ENCODE assay signal across 27 cellular contexts in the genomic region with DNA sequence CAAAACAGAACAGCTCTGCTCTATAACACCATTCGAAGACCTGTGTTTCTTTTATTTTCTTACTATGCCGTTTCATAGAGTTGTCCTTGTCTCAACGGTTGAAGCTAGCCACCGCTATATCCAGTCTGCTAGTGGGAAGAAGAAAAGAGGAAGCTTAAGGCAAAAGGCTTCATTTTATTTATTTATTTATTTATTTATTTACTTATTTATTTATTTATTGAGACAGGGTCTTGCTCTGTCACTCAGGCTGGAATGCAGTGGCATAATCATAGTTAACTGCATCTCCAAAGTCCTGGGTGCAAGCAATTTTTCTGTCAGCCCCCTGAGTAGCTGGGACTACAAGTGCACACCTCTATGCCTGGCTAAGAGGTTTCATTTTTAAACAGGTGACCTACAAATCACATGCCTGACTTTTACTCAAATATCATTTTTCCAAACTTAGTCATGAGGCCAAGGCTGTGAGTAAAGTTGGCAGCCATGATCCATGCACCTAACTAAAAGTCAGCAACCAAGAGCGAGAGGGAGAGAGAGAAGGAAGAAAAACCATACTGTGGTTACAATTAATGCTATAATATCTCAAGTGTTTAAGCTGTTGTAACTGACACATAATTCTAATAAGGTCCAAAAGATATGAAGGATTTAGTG.
DNase-seq lines count a peak whose midpoint lies in the region; ATAC-seq and TF ChIP-seq lines count a peak whose summit lies in the region.
"Had no signal": no experiment of that assay in that cellular context is flagged by ENCODE, and none has a peak within 500 bp of the region (broad histone marks: within the 10 kb centered on the region; RNA-seq: fewer than 3 reads in every experiment).

No MANE protein-coding gene starts in this region.

- H3K9me3 Mint-ChIP-seq in activated CD4-positive, alpha-beta T cell treated with anti-CD3 and anti-CD28 coated beads, Interleukin-2, amount 10 ng/mL, durations not matched to agents 7 days and 5 days = no peaks in the 10 kb centered on the region

- POLR2A ChIA-PET in HEK293 (lab: Yijun Ruan, JAX) = no interaction called here
- POLR2A ChIA-PET in activated CD4-positive, alpha-beta T cell treated with anti-CD3 and anti-CD28 coated beads, Interleukin-2, amount 10 ng/mL, durations not matched to agents 7 days and 5 days (lab: Charles Lee) = no interaction called here

- H3K27ac ChIP-seq in HEK293 (ENCODE audit: extremely low read depth, low read depth, low read length) = no peak overlapping the region
- H3K27ac ChIP-seq: C4-2B, Peyer's patch had no signal

- no peaks in the 10 kb centered on the region for H3K36me3 Mint-ChIP-seq in activated CD4-positive, alpha-beta T cell treated with anti-CD3 and anti-CD28 coated beads, Interleukin-2, amount 10 ng/mL, durations not matched to agents 7 days and 5 days (ENCODE audit: low read depth)
- H3K36me3 Mint-ChIP-seq: CD8-positive, alpha-beta T cell had no signal

- no peaks in the 10 kb centered on the region for H3K4me1 ChIP-seq in HEK293 (ENCODE audit: control insufficient read depth, insufficient read depth, low read length)
- H3K4me1 ChIP-seq: Caco-2, Peyer's patch had no signal

- no peak overlapping the region for H3K27ac Mint-ChIP-seq in activated CD4-positive, alpha-beta T cell treated with anti-CD3 and anti-CD28 coated beads, Interleukin-2, amount 10 ng/mL, durations not matched to agents 7 days and 5 days
- H3K27ac Mint-ChIP-seq: B cell; CD8-positive, alpha-beta T cell; H9; HFFc6 had no signal

- DNase-seq in M059J (ENCODE audit: low read depth) = peak; percentile 12
- DNase-seq in choroid plexus epithelial cell (ENCODE audit: low read depth) = peak; percentile 6
- peak; percentile 76 for DNase-seq in retinal pigment epithelial cell (ENCODE audit: low read depth)
- DNase-seq in activated CD4-positive, alpha-beta T cell treated with anti-CD3 and anti-CD28 coated beads, Interleukin-2, amount 10 ng/mL, durations not matched to agents 7 days and 5 days = no peak
- DNase-seq: Caco-2; CD8-positive, alpha-beta T cell; DMS 273 treated with DMSO at 0.1 percent for 48 hours; DMS79; EL; GDM1; H9; HFFc6; KBM-7; NCI-H1048; NCI-H1417; NCI-H1694; NCI-H2029 treated with DMSO at 0.1 percent for 48 hours; NCI-H446 treated with DMSO at 0.1 percent for 48 hours; NCI-H526 treated with DMSO at 0.1 percent for 48 hours; Peyer's patch; SHP77 treated with DMSO at 0.1 percent for 48 hours had no signal

- H3K4me3 Mint-ChIP-seq in activated CD4-positive, alpha-beta T cell treated with anti-CD3 and anti-CD28 coated beads, Interleukin-2, amount 10 ng/mL, durations not matched to agents 7 days and 5 days = no peak overlapping the region
- H3K4me3 Mint-ChIP-seq: B cell; CD8-positive, alpha-beta T cell; H9; HFFc6 had no signal

- TF ChIP-seq CTCF in HEK293 (tag by site-specific recombination; IDR thresholded peaks at IDR 0.05) = no peak
- no peak for TF ChIP-seq CTCF in choroid plexus epithelial cell (conservative IDR thresholded peaks at IDR 0.05; ENCODE audit: low read depth, low read length)
- TF ChIP-seq CTCF in retinal pigment epithelial cell (conservative IDR thresholded peaks at IDR 0.05; ENCODE audit: low read depth, low read length) = no peak

- CTCF ChIA-PET in HEK293 (lab: Yijun Ruan, JAX) = no interaction called here
- CTCF ChIA-PET in activated CD4-positive, alpha-beta T cell treated with anti-CD3 and anti-CD28 coated beads, Interleukin-2, amount 10 ng/mL, durations not matched to agents 7 days and 5 days (lab: Charles Lee) = no interaction called here

- no peaks in the 10 kb centered on the region for H3K36me3 ChIP-seq in HEK293 (ENCODE audit: control insufficient read depth in 2 of 2, insufficient read depth in 1 of 2, low read length in 2 of 2)
- H3K36me3 ChIP-seq: Peyer's patch had no signal

- H3K27me3 Mint-ChIP-seq in activated CD4-positive, alpha-beta T cell treated with anti-CD3 and anti-CD28 coated beads, Interleukin-2, amount 10 ng/mL, durations not matched to agents 7 days and 5 days = no peaks in the 10 kb centered on the region
- H3K27me3 Mint-ChIP-seq: B cell had no signal

- ATAC-seq in SK-N-SH treated with all-trans-retinoic acid at 6 μM for 48 hours = no peak
- no peak for ATAC-seq in GM19395 (IDR thresholded peaks at IDR 0.05; ENCODE audit: unreplicated experiment)
- ATAC-seq: CD8-positive, alpha-beta T cell; GM12878 had no signal

- H3K4me3 ChIP-seq in HEK293 (ENCODE audit: low read depth, low read length) = no peak overlapping the region
- no peak overlapping the region for H3K4me3 ChIP-seq in choroid plexus epithelial cell (ENCODE audit: low read depth, low read length)
- no peak overlapping the region for H3K4me3 ChIP-seq in retinal pigment epithelial cell (ENCODE audit: low read length)
- H3K4me3 ChIP-seq: GM12878, Peyer's patch had no signal

- H3K9me3 ChIP-seq in HEK293 (ENCODE audit: control insufficient read depth, insufficient read depth, low read depth, low read length) = no peaks in the 10 kb centered on the region

- no peaks in the 10 kb centered on the region for H3K4me1 Mint-ChIP-seq in activated CD4-positive, alpha-beta T cell treated with anti-CD3 and anti-CD28 coated beads, Interleukin-2, amount 10 ng/mL, durations not matched to agents 7 days and 5 days
- H3K4me1 Mint-ChIP-seq: B cell, H9 had no signal

TF ChIP-seq in HEK293, 187 proteins besides CTCF, POLR2A, EP300 and RAD21 (continues in another document):
- no peak for TF ChIP-seq KLF1 (tag by site-specific recombination; IDR thresholded peaks at IDR 0.05)
- TF ChIP-seq ZNF394 (tag by site-specific recombination; IDR thresholded peaks at IDR 0.05; ENCODE audit: borderline replicate concordance) = peak; percentile 61; the same call in 1 of the 2 replicates
- no peak for TF ChIP-seq ZNF558 (tag by site-specific recombination; IDR thresholded peaks at IDR 0.05)
- no peak for TF ChIP-seq SP2 (tag by site-specific recombination; IDR thresholded peaks at IDR 0.05)
- no peak for TF ChIP-seq KLF7 (tag by site-specific recombination; IDR thresholded peaks at IDR 0.05; ENCODE audit: borderline replicate concordance)
- no peak for TF ChIP-seq HOXA7 (CRISPR knock-in tag; IDR thresholded peaks at IDR 0.05; ENCODE audit: borderline replicate concordance)
- TF ChIP-seq, protein P1, sequence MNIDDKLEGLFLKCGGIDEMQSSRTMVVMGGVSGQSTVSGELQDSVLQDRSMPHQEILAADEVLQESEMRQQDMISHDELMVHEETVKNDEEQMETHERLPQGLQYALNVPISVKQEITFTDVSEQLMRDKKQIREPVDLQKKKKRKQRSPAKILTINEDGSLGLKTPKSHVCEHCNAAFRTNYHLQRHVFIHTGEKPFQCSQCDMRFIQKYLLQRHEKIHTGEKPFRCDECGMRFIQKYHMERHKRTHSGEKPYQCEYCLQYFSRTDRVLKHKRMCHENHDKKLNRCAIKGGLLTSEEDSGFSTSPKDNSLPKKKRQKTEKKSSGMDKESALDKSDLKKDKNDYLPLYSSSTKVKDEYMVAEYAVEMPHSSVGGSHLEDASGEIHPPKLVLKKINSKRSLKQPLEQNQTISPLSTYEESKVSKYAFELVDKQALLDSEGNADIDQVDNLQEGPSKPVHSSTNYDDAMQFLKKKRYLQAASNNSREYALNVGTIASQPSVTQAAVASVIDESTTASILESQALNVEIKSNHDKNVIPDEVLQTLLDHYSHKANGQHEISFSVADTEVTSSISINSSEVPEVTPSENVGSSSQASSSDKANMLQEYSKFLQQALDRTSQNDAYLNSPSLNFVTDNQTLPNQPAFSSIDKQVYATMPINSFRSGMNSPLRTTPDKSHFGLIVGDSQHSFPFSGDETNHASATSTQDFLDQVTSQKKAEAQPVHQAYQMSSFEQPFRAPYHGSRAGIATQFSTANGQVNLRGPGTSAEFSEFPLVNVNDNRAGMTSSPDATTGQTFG (tag by site-specific recombination; IDR thresholded peaks at IDR 0.05; ENCODE audit: borderline replicate concordance) = no peak
- TF ChIP-seq SCRT2 (tag by site-specific recombination; IDR thresholded peaks at IDR 0.05) = no peak

TF ChIP-seq in SK-N-SH treated with all-trans-retinoic acid at 6 μM for 48 hours, 23 proteins besides CTCF, POLR2A, EP300 and RAD21 (continues in another document):
- TF ChIP-seq ZNF70 (CRISPR knock-in tag; IDR thresholded peaks at IDR 0.05) (no peak), SNAI2 (CRISPR knock-in tag; IDR thresholded peaks at IDR 0.05) (no peak), ESRRG (CRISPR knock-in tag; IDR thresholded peaks at IDR 0.05) (no peak), ZFP3 (CRISPR knock-in tag; IDR thresholded peaks at IDR 0.05) (no peak), BACH2 (CRISPR knock-in tag; IDR thresholded peaks at IDR 0.05; ENCODE audit: borderline replicate concordance) (no peak), TOX (CRISPR knock-in tag; IDR thresholded peaks at IDR 0.05; ENCODE audit: borderline replicate concordance) (no peak), OSR1 (CRISPR knock-in tag; IDR thresholded peaks at IDR 0.05) (no peak), GLIS3 (CRISPR knock-in tag; IDR thresholded peaks at IDR 0.05) (no peak), ZC3H10 (CRISPR knock-in tag; IDR thresholded peaks at IDR 0.05) (no peak), RARB (CRISPR knock-in tag; IDR thresholded peaks at IDR 0.05) (no peak), TCF4 (CRISPR knock-in tag; IDR thresholded peaks at IDR 0.05; ENCODE audit: borderline replicate concordance) (no peak), ZNF565 (CRISPR knock-in tag; conservative IDR thresholded peaks at IDR 0.05; ENCODE audit: low read depth) (no peak)
- TF ChIP-seq, protein P2, sequence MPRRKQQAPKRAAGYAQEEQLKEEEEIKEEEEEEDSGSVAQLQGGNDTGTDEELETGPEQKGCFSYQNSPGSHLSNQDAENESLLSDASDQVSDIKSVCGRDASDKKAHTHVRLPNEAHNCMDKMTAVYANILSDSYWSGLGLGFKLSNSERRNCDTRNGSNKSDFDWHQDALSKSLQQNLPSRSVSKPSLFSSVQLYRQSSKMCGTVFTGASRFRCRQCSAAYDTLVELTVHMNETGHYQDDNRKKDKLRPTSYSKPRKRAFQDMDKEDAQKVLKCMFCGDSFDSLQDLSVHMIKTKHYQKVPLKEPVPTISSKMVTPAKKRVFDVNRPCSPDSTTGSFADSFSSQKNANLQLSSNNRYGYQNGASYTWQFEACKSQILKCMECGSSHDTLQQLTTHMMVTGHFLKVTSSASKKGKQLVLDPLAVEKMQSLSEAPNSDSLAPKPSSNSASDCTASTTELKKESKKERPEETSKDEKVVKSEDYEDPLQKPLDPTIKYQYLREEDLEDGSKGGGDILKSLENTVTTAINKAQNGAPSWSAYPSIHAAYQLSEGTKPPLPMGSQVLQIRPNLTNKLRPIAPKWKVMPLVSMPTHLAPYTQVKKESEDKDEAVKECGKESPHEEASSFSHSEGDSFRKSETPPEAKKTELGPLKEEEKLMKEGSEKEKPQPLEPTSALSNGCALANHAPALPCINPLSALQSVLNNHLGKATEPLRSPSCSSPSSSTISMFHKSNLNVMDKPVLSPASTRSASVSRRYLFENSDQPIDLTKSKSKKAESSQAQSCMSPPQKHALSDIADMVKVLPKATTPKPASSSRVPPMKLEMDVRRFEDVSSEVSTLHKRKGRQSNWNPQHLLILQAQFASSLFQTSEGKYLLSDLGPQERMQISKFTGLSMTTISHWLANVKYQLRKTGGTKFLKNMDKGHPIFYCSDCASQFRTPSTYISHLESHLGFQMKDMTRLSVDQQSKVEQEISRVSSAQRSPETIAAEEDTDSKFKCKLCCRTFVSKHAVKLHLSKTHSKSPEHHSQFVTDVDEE (CRISPR knock-in tag; IDR thresholded peaks at IDR 0.05) = no peak
